Comparison of ENCODE assay signal across 24 cellular contexts in the genomic region with DNA sequence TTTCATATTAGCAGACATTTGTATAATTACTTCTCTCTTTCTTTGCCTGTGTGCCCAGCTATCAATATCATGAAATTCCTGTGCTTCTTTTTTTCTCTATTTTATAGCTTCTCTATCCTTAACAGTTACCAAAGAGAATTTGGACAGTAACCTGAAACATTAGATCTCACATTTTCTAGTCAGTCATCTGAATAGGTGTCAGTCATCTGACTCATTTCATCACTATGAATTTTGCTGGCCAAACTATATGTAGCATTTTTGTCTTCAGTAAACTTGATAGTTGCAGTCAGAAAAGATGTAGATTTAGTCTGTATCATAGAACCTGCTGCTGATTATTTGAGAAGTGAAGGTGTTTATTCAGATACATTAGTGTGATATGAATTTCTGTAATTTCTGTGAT.
"Had no signal": no experiment of that assay in that cellular context is flagged by ENCODE, and none has a peak within 500 bp of the region (broad histone marks: within the 10 kb centered on the region; RNA-seq: fewer than 3 reads in every experiment).

No MANE protein-coding gene starts in this region.

- H3K9me3 Mint-ChIP-seq: activated naive CD8-positive, alpha-beta T cell treated with anti-CD3 and anti-CD28 coated beads, Interleukin-2, amount 10 ng/mL, durations not matched to agents 7 days and 5 days; activated T-helper 17 cell treated with anti-CD3 and anti-CD28 coated beads, Interleukin-2, amount 50 U/mL, for 72 hours; naive B cell; T-cell; T-helper 2 cell treated with Interferon-gamma antibody and Interleukin-4, amounts not matched to agents 5 μg/mL and 100 μg/mL, for 36 hours had no signal

- ATAC-seq: activated CD8-positive, alpha-beta T cell treated with anti-CD3 and anti-CD28 coated beads, Interleukin-2, amount 10 ng/mL, durations not matched to agents 7 days and 5 days; activated T-helper 17 cell treated with anti-CD3 and anti-CD28 coated beads, Interleukin-2, amount 50 U/mL, for 72 hours; left colon; lower lobe of right lung; T-cell had no signal

- H3K4me3 ChIP-seq: lower lobe of right lung, tibial artery had no signal

- H3K4me1 ChIP-seq: tibial artery had no signal

- DNase-seq: activated CD4-positive, alpha-beta T cell treated with anti-CD3 and anti-CD28 coated beads, Interleukin-2, amount 50 U/mL, for 1 hour; activated CD4-positive, CD25-positive, alpha-beta regulatory T cell treated with anti-CD3 and anti-CD28 coated beads, Interleukin-2, amount 50 U/mL, for 72 hours; activated CD8-positive, alpha-beta T cell treated with anti-CD3 and anti-CD28 coated beads, Interleukin-2, amount 10 ng/mL, durations not matched to agents 7 days and 5 days; activated naive CD4-positive, alpha-beta T cell; activated naive CD8-positive, alpha-beta T cell treated with anti-CD3 and anti-CD28 coated beads, Interleukin-2, amount 10 ng/mL, durations not matched to agents 7 days and 5 days; amniotic stem cell; cerebellar nuclear complex; erythroblast; foreskin fibroblast; left colon; lower lobe of right lung; naive B cell; nucleus accumbens; posterior cingulate gyrus; retina; stimulated activated CD4-positive, alpha-beta T cell treated with anti-CD3 and anti-CD28 coated beads, Interleukin-4, amount 100 ng/mL, for 24 hours; stimulated activated naive CD4-positive, alpha-beta T cell treated with Interleukin-2 at 50 U/mL for 16 hours; substantia nigra; T-cell; tibial artery had no signal

- H3K27me3 Mint-ChIP-seq: activated naive CD8-positive, alpha-beta T cell treated with anti-CD3 and anti-CD28 coated beads, Interleukin-2, amount 10 ng/mL, durations not matched to agents 7 days and 5 days; activated T-helper 17 cell treated with anti-CD3 and anti-CD28 coated beads, Interleukin-2, amount 50 U/mL, for 72 hours; naive B cell; T-cell had no signal

- H3K27ac Mint-ChIP-seq: activated CD8-positive, alpha-beta T cell treated with anti-CD3 and anti-CD28 coated beads, Interleukin-2, amount 10 ng/mL, durations not matched to agents 7 days and 5 days; activated naive CD8-positive, alpha-beta T cell treated with anti-CD3 and anti-CD28 coated beads, Interleukin-2, amount 10 ng/mL, durations not matched to agents 7 days and 5 days; activated T-helper 17 cell treated with anti-CD3 and anti-CD28 coated beads, Interleukin-2, amount 50 U/mL, for 72 hours; naive B cell; T-cell; T-helper 2 cell treated with Interferon-gamma antibody and Interleukin-4, amounts not matched to agents 5 μg/mL and 100 μg/mL, for 36 hours had no signal

- H3K4me3 Mint-ChIP-seq: activated CD8-positive, alpha-beta T cell treated with anti-CD3 and anti-CD28 coated beads, Interleukin-2, amount 10 ng/mL, durations not matched to agents 7 days and 5 days; activated naive CD8-positive, alpha-beta T cell treated with anti-CD3 and anti-CD28 coated beads, Interleukin-2, amount 10 ng/mL, durations not matched to agents 7 days and 5 days; activated T-helper 17 cell treated with anti-CD3 and anti-CD28 coated beads, Interleukin-2, amount 50 U/mL, for 72 hours; naive B cell; T-cell; T-helper 2 cell treated with Interferon-gamma antibody and Interleukin-4, amounts not matched to agents 5 μg/mL and 100 μg/mL, for 36 hours had no signal

- H3K9me3 ChIP-seq: lower lobe of right lung, tibial artery had no signal

- H3K27me3 ChIP-seq: tibial artery had no signal

- H3K4me1 Mint-ChIP-seq: activated T-helper 17 cell treated with anti-CD3 and anti-CD28 coated beads, Interleukin-2, amount 50 U/mL, for 72 hours; naive B cell; T-cell had no signal

- FAIRE-seq: keratinocyte had no signal

- H3K27ac ChIP-seq: tibial artery, VCaP had no signal
